Comparison of ENCODE assay signal across 15 cellular contexts in the genomic region with DNA sequence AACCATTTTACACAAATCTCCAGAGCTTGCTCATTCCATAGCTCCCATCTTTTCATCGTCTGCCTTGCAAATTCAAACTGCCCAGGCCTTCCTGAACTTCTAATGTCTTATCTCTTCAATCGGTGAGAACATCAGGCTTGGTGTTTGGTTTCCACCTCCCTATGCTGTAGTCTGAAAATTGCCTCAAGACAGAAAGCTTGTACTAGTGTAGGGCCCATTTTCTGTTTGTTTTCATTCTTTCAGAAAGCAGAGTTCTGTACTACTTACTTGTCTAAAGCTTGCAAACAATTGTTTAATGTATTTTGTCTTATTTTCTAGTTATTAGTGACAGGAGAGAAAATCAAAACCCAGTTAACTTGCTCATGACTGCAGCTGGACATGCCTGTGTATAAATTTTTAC.
"Had no signal": no experiment of that assay in that cellular context is flagged by ENCODE, and none has a peak within 500 bp of the region (broad histone marks: within the 10 kb centered on the region; RNA-seq: fewer than 3 reads in every experiment).

No MANE protein-coding gene starts in this region.

- H3K27ac ChIP-seq: dorsolateral prefrontal cortex, esophagus muscularis mucosa, left lung, stomach, thoracic aorta, vagina had no signal

- H3K27me3 ChIP-seq: dorsolateral prefrontal cortex, esophagus muscularis mucosa, left lung, stomach, vagina had no signal

- DNase-seq: activated CD4-positive, alpha-beta T cell treated with anti-CD3 and anti-CD28 coated beads for 1 hour; activated CD4-positive, alpha-beta T cell treated with anti-CD3 and anti-CD28 coated beads, Interleukin-2, amount 50 U/mL, for 48 hours; activated CD8-positive, alpha-beta memory T cell treated with anti-CD3 and anti-CD28 coated beads, Interleukin-2, amount 10 ng/mL, durations not matched to agents 7 days and 5 days; activated effector memory CD4-positive, alpha-beta T cell treated with Interleukin-2 at 50 U/mL for 16 hours; activated T-cell treated with anti-CD3 and anti-CD28 coated beads, Interleukin-2, amount 50 U/mL, for 24 hours; anterior cingulate cortex; dorsolateral prefrontal cortex; islet precursor cell; left lung; stimulated activated CD4-positive, alpha-beta T cell treated with anti-CD3 and anti-CD28 coated beads, Interleukin-4, amount 100 ng/mL, for 4 hours; stomach; T-helper 9 cell had no signal

- ATAC-seq: activated CD8-positive, alpha-beta memory T cell treated with anti-CD3 and anti-CD28 coated beads, Interleukin-2, amount 10 ng/mL, durations not matched to agents 7 days and 5 days; left lung had no signal

- H3K36me3 ChIP-seq: esophagus muscularis mucosa, left lung, thoracic aorta, vagina had no signal

- H3K4me1 ChIP-seq: esophagus muscularis mucosa, left lung, stomach had no signal

- H3K4me3 ChIP-seq: dorsolateral prefrontal cortex, esophagus muscularis mucosa, left lung, stomach, thoracic aorta, vagina had no signal
